1 cellular context compared by ENCODE assay signal in the genomic region with DNA sequence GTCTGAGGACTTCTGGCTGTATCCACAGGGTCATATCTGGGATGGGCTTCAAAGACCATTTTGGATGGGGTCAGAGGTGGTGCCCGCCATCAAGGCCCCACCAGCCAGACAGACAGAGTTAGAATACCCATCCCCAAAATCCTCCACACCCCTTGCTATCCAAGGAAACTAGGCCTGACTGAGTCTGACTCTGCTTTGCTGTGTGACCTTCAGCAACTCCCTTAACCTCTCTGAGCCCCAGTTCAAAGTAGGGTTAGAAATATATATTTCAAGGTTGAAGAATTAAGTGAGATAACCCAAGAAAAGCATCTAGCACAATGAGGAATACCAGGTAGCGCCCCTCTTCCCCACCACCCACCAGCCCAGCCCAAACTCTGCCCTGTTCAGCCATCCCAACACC.
TF ChIP-seq lines count a peak whose summit lies in the region.

No MANE protein-coding gene starts in this region.

TF ChIP-seq in neural cell, 6 proteins besides CTCF, POLR2A, EP300 and RAD21:
- TF ChIP-seq REST (IDR thresholded peaks at IDR 0.05; ENCODE audit: borderline replicate concordance) (no peak), SMC3 (conservative IDR thresholded peaks at IDR 0.05; ENCODE audit: poor library complexity) (no peak), TAF1 (IDR thresholded peaks at IDR 0.05; ENCODE audit: low read depth) (no peak)
